In the genomic region with DNA sequence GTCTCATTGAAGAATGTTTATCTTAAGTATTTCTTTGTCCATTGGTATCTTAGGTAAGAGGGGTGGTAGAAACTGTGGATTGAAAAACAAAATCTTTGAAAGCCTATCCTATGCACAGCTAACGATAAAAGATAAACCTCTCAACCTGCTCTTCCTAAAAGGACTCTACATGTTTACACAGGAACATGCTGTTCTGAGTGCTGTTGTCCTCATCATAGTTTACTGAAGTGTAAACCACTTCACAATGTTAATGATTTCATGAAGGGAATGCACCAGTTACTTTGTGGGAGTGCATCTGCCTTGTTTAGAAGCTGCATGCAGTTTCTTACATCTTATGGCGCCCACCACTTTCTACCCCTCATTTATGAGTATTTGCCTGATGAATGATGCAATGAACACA, we compare ENCODE assay signal across 22 cellular contexts. TPM values are rescaled to one million over a fixed set of nuclear protein-coding genes. Genes with fewer than 3 reads are reported as not detected.
DNase-seq lines count a peak whose midpoint lies in the region; ATAC-seq and TF ChIP-seq lines count a peak whose summit lies in the region.
"Had no signal": no experiment of that assay in that cellular context is flagged by ENCODE, and none has a peak within 500 bp of the region (broad histone marks: within the 10 kb centered on the region; RNA-seq: fewer than 3 reads in every experiment).

No MANE protein-coding gene starts in this region.

- no peaks in the 10 kb centered on the region for H3K79me2 ChIP-seq in smooth muscle cell (ENCODE audit: low read depth)

- no peaks in the 10 kb centered on the region for H3K4me1 ChIP-seq in smooth muscle cell (ENCODE audit: low read depth)
- H3K4me1 ChIP-seq: psoas muscle had no signal

- CTCF ChIA-PET in GM10248 (lab: Yijun Ruan, JAX): interaction anchor here (1.2 kb wide), 1 partner anchor 319 kb away, joined by 3 read pairs; no protein-coding TSS in a partner anchor

- H3K4me3 ChIP-seq in smooth muscle cell: peak overlapping the region; percentile 2
- H3K4me3 ChIP-seq in lower leg skin (ENCODE audit: low read depth, poor library complexity, severe bottlenecking): no peak overlapping the region
- H3K4me3 ChIP-seq: psoas muscle had no signal

- no peak overlapping the region for H3K4me2 ChIP-seq in smooth muscle cell

- no peaks in the 10 kb centered on the region for H3K36me3 ChIP-seq in smooth muscle cell (ENCODE audit: low read depth)

- no peak overlapping the region for H2AFZ ChIP-seq in smooth muscle cell (ENCODE audit: low read depth)

- no peak for TF ChIP-seq CTCF in VCaP (conservative IDR thresholded peaks at IDR 0.05)
- TF ChIP-seq CTCF in smooth muscle cell (IDR thresholded peaks at IDR 0.05; ENCODE audit: borderline replicate concordance, insufficient read depth, poor library complexity, severe bottlenecking): no peak
- no peak for TF ChIP-seq CTCF in GM10248 (IDR thresholded peaks at IDR 0.05; ENCODE audit: control extremely low read depth, extremely low read depth, low read depth, missing control alignments)
- no peak for TF ChIP-seq CTCF in lower leg skin (IDR thresholded peaks at IDR 0.05)

- H3K9me3 ChIP-seq in smooth muscle cell (replicated peaks; ENCODE audit: low read depth): no peaks in the 10 kb centered on the region

- H3F3A ChIP-seq in smooth muscle cell (ENCODE audit: low read depth): no peaks in the 10 kb centered on the region

- POLR2A ChIA-PET in GM10248 (lab: Yijun Ruan, JAX): no interaction called here

- intact Hi-C loops in lower leg skin (cut with DNase I; ENCODE audit: low total_unique reads): loop anchor here (10.0 kb wide), 1 partner anchor 1595 kb away; no protein-coding TSS in a partner anchor

- no peaks in the 10 kb centered on the region for H3K27me3 ChIP-seq in smooth muscle cell (ENCODE audit: low read depth)

- H3K27ac ChIP-seq in VCaP: peak overlapping the region; percentile 61
- no peak overlapping the region for H3K27ac ChIP-seq in smooth muscle cell (ENCODE audit: low read depth)
- H3K27ac ChIP-seq: epithelial cell of prostate, psoas muscle had no signal

- no peaks in the 10 kb centered on the region for H4K20me1 ChIP-seq in smooth muscle cell (ENCODE audit: low read depth)

- H3K9ac ChIP-seq in smooth muscle cell (ENCODE audit: low read depth): no peak overlapping the region

- TF ChIP-seq POLR2A in lower leg skin (IDR thresholded peaks at IDR 0.05): no peak

- peak; percentile 51 for DNase-seq in NCI-H187 treated with DMSO at 0.1 percent for 48 hours (lab: John Stamatoyannopoulos, UW)
- no peak for DNase-seq in NCI-H187 (lab: John Stamatoyannopoulos, UW)
- DNase-seq in smooth muscle cell (lab: John Stamatoyannopoulos, UW; ENCODE audit: unreplicated experiment): no peak
- no peak for DNase-seq in GM10248 (ENCODE audit: extremely low spot score)
- no peak for DNase-seq in lower leg skin (ENCODE audit: low spot score in 2 of 2)
- DNase-seq: activated CD8-positive, alpha-beta memory T cell treated with anti-CD3 and anti-CD28 coated beads, Interleukin-2, amount 50 U/mL, for 4 hours; activated naive CD4-positive, alpha-beta T cell treated with anti-CD3 and anti-CD28 coated beads for 36 hours; CD8-positive, alpha-beta memory T cell; cortex of kidney; GF-D8; head of caudate nucleus; left colon; NCI-H1436; psoas muscle; SHP77 had no signal

- 95% methylated on average over 2 of the region's 2 CpGs for WGBS in smooth muscle cell (ENCODE audit: low lambda C conversion rate)
- 90 to 93% methylated on average over 2 of the region's 2 CpGs for WGBS in lower leg skin, 2 donors

- ATAC-seq in HG03378 (IDR thresholded peaks at IDR 0.05; ENCODE audit: unreplicated experiment): peak; percentile 65
- ATAC-seq in GM21360 (IDR thresholded peaks at IDR 0.05; ENCODE audit: unreplicated experiment): no peak
- ATAC-seq: left colon, psoas muscle had no signal

RNA-seq across cellular contexts. Expression of a gene that starts 1.2 kb away (rescaled TPM):
- total RNA-seq in smooth muscle cell (not detected in 2 replicates), lower leg skin (not detected)
- not detected in 2 replicates for polyA plus RNA-seq in smooth muscle cell
- total RNA-seq: A673; activated naive CD4-positive, alpha-beta T cell treated with anti-CD3 and anti-CD28 coated beads for 36 hours; CD8-positive, alpha-beta memory T cell; left colon; psoas muscle; subcutaneous adipose tissue had no signal
- polyA plus RNA-seq: CD8-positive, alpha-beta memory T cell; IgD-negative memory B cell; psoas muscle had no signal
